Comparison of ENCODE assay signal across 15 cellular contexts in the genomic region with DNA sequence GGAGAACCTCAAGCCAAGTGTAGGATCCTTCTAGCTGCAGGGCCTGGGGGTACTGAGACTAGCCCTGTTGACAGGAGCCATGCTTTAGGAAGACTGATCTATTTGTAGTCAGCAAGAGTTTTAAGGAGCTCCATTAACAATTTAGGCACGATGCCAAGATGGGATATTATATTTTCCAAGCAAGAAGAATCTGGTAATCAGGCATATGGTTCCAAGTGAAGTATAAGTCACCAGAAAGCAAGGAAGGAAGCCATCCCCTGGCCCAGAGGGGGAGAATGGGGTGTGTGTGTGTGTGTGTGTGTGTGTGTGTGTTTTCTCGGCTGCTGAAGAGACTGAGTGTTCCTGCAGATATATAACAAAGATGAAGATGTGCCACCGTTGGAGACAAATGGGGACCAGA. TPM values are rescaled to one million over a fixed set of nuclear protein-coding genes. Genes with fewer than 3 reads are reported as not detected.
DNase-seq lines count a peak whose midpoint lies in the region; ATAC-seq and TF ChIP-seq lines count a peak whose summit lies in the region.
"Had no signal": no experiment of that assay in that cellular context is flagged by ENCODE, and none has a peak within 500 bp of the region (broad histone marks: within the 10 kb centered on the region; RNA-seq: fewer than 3 reads in every experiment).

No MANE protein-coding gene starts in this region.

- H3K27ac ChIP-seq in neutrophil (peak overlapping the region; percentile 33), smooth muscle cell (ENCODE audit: low read depth) (no peak overlapping the region)
- H3K27ac ChIP-seq: cardiac muscle cell, gastroesophageal sphincter had no signal

- H3K27me3 ChIP-seq in neutrophil (no peaks in the 10 kb centered on the region), smooth muscle cell (ENCODE audit: low read depth) (no peaks in the 10 kb centered on the region)
- H3K27me3 ChIP-seq: cardiac muscle cell, gastroesophageal sphincter had no signal

- CTCF ChIA-PET in activated CD8-positive, alpha-beta memory T cell treated with anti-CD3 and anti-CD28 coated beads, Interleukin-2, amount 10 ng/mL, durations not matched to agents 7 days and 5 days (lab: Charles Lee), result interaction anchor here (1.7 kb wide), 1 partner anchor 40 kb away, joined by 4 read pairs; no protein-coding TSS in a partner anchor

- H3K9me3 ChIP-seq in neutrophil, result no peaks in the 10 kb centered on the region
- no peaks in the 10 kb centered on the region for H3K9me3 ChIP-seq in smooth muscle cell (replicated peaks; ENCODE audit: low read depth)
- H3K9me3 ChIP-seq: gastroesophageal sphincter had no signal

- peaks cover 78% of the 10 kb centered on the region for H3K79me2 ChIP-seq in smooth muscle cell (ENCODE audit: low read depth)

- no peak for ATAC-seq in activated CD8-positive, alpha-beta memory T cell treated with anti-CD3 and anti-CD28 coated beads, Interleukin-2, amount 10 ng/mL, durations not matched to agents 7 days and 5 days
- no peak for ATAC-seq in activated naive CD8-positive, alpha-beta T cell treated with anti-CD3 and anti-CD28 coated beads, Interleukin-2, amount 50 U/mL, for 24 hours
- ATAC-seq: gastroesophageal sphincter had no signal

- peaks cover 51% of the 10 kb centered on the region for H4K20me1 ChIP-seq in smooth muscle cell (ENCODE audit: low read depth)

- peak; percentile 25 for DNase-seq in activated CD8-positive, alpha-beta memory T cell treated with anti-CD3 and anti-CD28 coated beads, Interleukin-2, amount 10 ng/mL, durations not matched to agents 7 days and 5 days
- DNase-seq in activated CD8-positive, alpha-beta memory T cell treated with anti-CD3 and anti-CD28 coated beads, Interleukin-2, amount 50 U/mL, for 4 hours, result no peak
- DNase-seq in NCI-H2171 (lab: John Stamatoyannopoulos, UW) (peak; percentile 29), smooth muscle cell (lab: John Stamatoyannopoulos, UW; ENCODE audit: unreplicated experiment) (no peak), HFFc6 (no peak)
- DNase-seq in activated naive CD8-positive, alpha-beta T cell treated with anti-CD3 and anti-CD28 coated beads, Interleukin-2, amount 50 U/mL, for 24 hours, result no peak
- DNase-seq in NK-92 treated with Interleukin-12 subunit alpha and Interleukin-12 subunit beta, amount 100 ng/mL, for 24 hours (lab: John Stamatoyannopoulos, UW), result no peak
- DNase-seq: endodermal cell, IMR-90, mesendoderm, NCI-H1436 had no signal

- peaks cover 13 to 39% of the 10 kb centered on the region in 2 experiments for H3K4me1 ChIP-seq in neutrophil (ENCODE audit: control insufficient read depth in 1 of 2, insufficient read depth in 1 of 2, low read depth in 1 of 2, low read length in 1 of 2)
- H3K4me1 ChIP-seq in smooth muscle cell (ENCODE audit: low read depth), result peaks cover 13% of the 10 kb centered on the region

- TF ChIP-seq CTCF in neutrophil (IDR thresholded peaks at IDR 0.05) (no peak), smooth muscle cell (IDR thresholded peaks at IDR 0.05; ENCODE audit: borderline replicate concordance, insufficient read depth, poor library complexity, severe bottlenecking) (no peak), HFFc6 (IDR thresholded peaks at IDR 0.05) (no peak)

- no peak overlapping the region for H3K9ac ChIP-seq in smooth muscle cell (ENCODE audit: low read depth)

- 84% methylated on average over 3 of the region's 3 CpGs for WGBS in smooth muscle cell (ENCODE audit: low lambda C conversion rate)

- H3K36me3 Mint-ChIP-seq in activated CD8-positive, alpha-beta memory T cell treated with anti-CD3 and anti-CD28 coated beads, Interleukin-2, amount 10 ng/mL, durations not matched to agents 7 days and 5 days, result peaks cover 32% of the 10 kb centered on the region
- H3K36me3 Mint-ChIP-seq in activated naive CD8-positive, alpha-beta T cell treated with anti-CD3 and anti-CD28 coated beads, Interleukin-2, amount 50 U/mL, for 24 hours (ENCODE audit: low read depth), result peaks cover 31% of the 10 kb centered on the region
- H3K36me3 Mint-ChIP-seq in HFFc6 (ENCODE audit: low read depth), result no peaks in the 10 kb centered on the region

- no peaks in the 10 kb centered on the region for H3K9me3 Mint-ChIP-seq in activated CD8-positive, alpha-beta memory T cell treated with anti-CD3 and anti-CD28 coated beads, Interleukin-2, amount 10 ng/mL, durations not matched to agents 7 days and 5 days (ENCODE audit: low read depth)
- no peaks in the 10 kb centered on the region for H3K9me3 Mint-ChIP-seq in activated naive CD8-positive, alpha-beta T cell treated with anti-CD3 and anti-CD28 coated beads, Interleukin-2, amount 50 U/mL, for 24 hours
- no peaks in the 10 kb centered on the region for H3K9me3 Mint-ChIP-seq in HFFc6

- H3F3A ChIP-seq in smooth muscle cell (ENCODE audit: low read depth), result no peaks in the 10 kb centered on the region

- H2AFZ ChIP-seq in smooth muscle cell (ENCODE audit: low read depth), result no peak overlapping the region

- H3K4me2 ChIP-seq in smooth muscle cell, result no peak overlapping the region

- peaks cover 77% of the 10 kb centered on the region for H3K4me1 Mint-ChIP-seq in activated CD8-positive, alpha-beta memory T cell treated with anti-CD3 and anti-CD28 coated beads, Interleukin-2, amount 10 ng/mL, durations not matched to agents 7 days and 5 days
- H3K4me1 Mint-ChIP-seq in activated naive CD8-positive, alpha-beta T cell treated with anti-CD3 and anti-CD28 coated beads, Interleukin-2, amount 50 U/mL, for 24 hours, result peaks cover 94% of the 10 kb centered on the region
- peaks cover 40% of the 10 kb centered on the region for H3K4me1 Mint-ChIP-seq in HFFc6 (ENCODE audit: low read depth)

- H3K4me3 Mint-ChIP-seq in activated CD8-positive, alpha-beta memory T cell treated with anti-CD3 and anti-CD28 coated beads, Interleukin-2, amount 10 ng/mL, durations not matched to agents 7 days and 5 days, result no peak overlapping the region
- no peak overlapping the region for H3K4me3 Mint-ChIP-seq in activated naive CD8-positive, alpha-beta T cell treated with anti-CD3 and anti-CD28 coated beads, Interleukin-2, amount 50 U/mL, for 24 hours
- H3K4me3 Mint-ChIP-seq in HFFc6, result no peak overlapping the region
- H3K4me3 Mint-ChIP-seq: endodermal cell had no signal

- H3K4me3 ChIP-seq in neutrophil (ENCODE audit: low read depth in 1 of 2, low read length in 1 of 2) (no peak overlapping the region), smooth muscle cell (no peak overlapping the region)
- H3K4me3 ChIP-seq: cardiac muscle cell, gastroesophageal sphincter, skin epidermis had no signal

- H3K27me3 Mint-ChIP-seq in activated CD8-positive, alpha-beta memory T cell treated with anti-CD3 and anti-CD28 coated beads, Interleukin-2, amount 10 ng/mL, durations not matched to agents 7 days and 5 days, result no peaks in the 10 kb centered on the region
- no peaks in the 10 kb centered on the region for H3K27me3 Mint-ChIP-seq in activated naive CD8-positive, alpha-beta T cell treated with anti-CD3 and anti-CD28 coated beads, Interleukin-2, amount 50 U/mL, for 24 hours
- H3K27me3 Mint-ChIP-seq in HFFc6 (ENCODE audit: insufficient read depth), result peaks cover 3% of the 10 kb centered on the region

- peak overlapping the region; percentile 71 for H3K27ac Mint-ChIP-seq in activated CD8-positive, alpha-beta memory T cell treated with anti-CD3 and anti-CD28 coated beads, Interleukin-2, amount 10 ng/mL, durations not matched to agents 7 days and 5 days
- peak overlapping the region; percentile 92 for H3K27ac Mint-ChIP-seq in activated naive CD8-positive, alpha-beta T cell treated with anti-CD3 and anti-CD28 coated beads, Interleukin-2, amount 50 U/mL, for 24 hours
- no peak overlapping the region for H3K27ac Mint-ChIP-seq in HFFc6
- H3K27ac Mint-ChIP-seq: endodermal cell had no signal

- H3K36me3 ChIP-seq in neutrophil, result peaks cover 43% of the 10 kb centered on the region
- peaks cover 1% of the 10 kb centered on the region for H3K36me3 ChIP-seq in smooth muscle cell (ENCODE audit: low read depth)
- H3K36me3 ChIP-seq: cardiac muscle cell had no signal

RNA-seq across cellular contexts. Expression of gene IFNAR2, which starts 7.1 kb away (rescaled TPM):
- 10 to 100 TPM; 45.8 to 54.9 TPM for total RNA-seq in activated CD8-positive, alpha-beta memory T cell treated with anti-CD3 and anti-CD28 coated beads, Interleukin-2, amount 10 ng/mL, durations not matched to agents 7 days and 5 days
- 26.8 and 33.2 TPM in 2 replicates for total RNA-seq in smooth muscle cell
- 29.3 and 30.7 TPM in 2 replicates for polyA plus RNA-seq in smooth muscle cell
- 10 to 100 TPM in 5 of 6 experiments, 1 to 10 TPM in 1; 8.0 to 14.6 (median 11.0) TPM for total RNA-seq in HFFc6 (2021; fragmentation: NEBNext Ultra II Directional; extraction: Animal tissue kit (Norgen Biotek cat#: 25700))

RNA-seq across cellular contexts. Expression of gene IL10RB, which starts 29.4 kb away (rescaled TPM):
- 10 to 100 TPM; 30.9 to 34.9 TPM for total RNA-seq in activated CD8-positive, alpha-beta memory T cell treated with anti-CD3 and anti-CD28 coated beads, Interleukin-2, amount 10 ng/mL, durations not matched to agents 7 days and 5 days
- 33.4 and 34.4 TPM in 2 replicates for total RNA-seq in smooth muscle cell
- 35.2 and 40.2 TPM in 2 replicates for polyA plus RNA-seq in smooth muscle cell
- total RNA-seq in HFFc6 (2021; fragmentation: NEBNext Ultra II Directional; extraction: Animal tissue kit (Norgen Biotek cat#: 25700)), result 10 to 100 TPM; 25.5 to 35.3 (median 29.5) TPM

Comparison
In these comparisons a context has a peak if more than half of its experiments do, and no peak if none do; other contexts are left out.
1. DNase-seq: peak in activated CD8-positive, alpha-beta memory T cell treated with anti-CD3 and anti-CD28 coated beads, Interleukin-2, amount 10 ng/mL, durations not matched to agents 7 days and 5 days (single experiment) and NCI-H2171 (single experiment); none in activated CD8-positive, alpha-beta memory T cell treated with anti-CD3 and anti-CD28 coated beads, Interleukin-2, amount 50 U/mL, for 4 hours (single experiment), activated naive CD8-positive, alpha-beta T cell treated with anti-CD3 and anti-CD28 coated beads, Interleukin-2, amount 50 U/mL, for 24 hours (single experiment), NK-92 treated with Interleukin-12 subunit alpha and Interleukin-12 subunit beta, amount 100 ng/mL, for 24 hours (single experiment), smooth muscle cell (single experiment) and HFFc6 (single experiment).